In genomic region chr17:28379814-28380571, GRCh38 we compare ENCODE assay signal across 1 cellular context.
TF ChIP-seq lines count a peak whose summit lies in the region.

No MANE protein-coding gene starts in this region.

TF ChIP-seq in HEK293, 187 proteins besides CTCF, POLR2A, EP300 and RAD21 (continued from another document):
- TF ChIP-seq PRDM10 (tag by site-specific recombination; IDR thresholded peaks at IDR 0.05) (peak; percentile 54), ZNF629 (tag by site-specific recombination; IDR thresholded peaks at IDR 0.05) (peak; percentile 43), ZNF223 (tag by site-specific recombination; IDR thresholded peaks at IDR 0.05) (no peak), SCRT2 (tag by site-specific recombination; IDR thresholded peaks at IDR 0.05) (peak; percentile 50; the same call in 1 of the 2 replicates), ZBTB6 (tag by site-specific recombination; IDR thresholded peaks at IDR 0.05) (no peak), ZNF518A (tag by site-specific recombination; conservative IDR thresholded peaks at IDR 0.05; ENCODE audit: low read depth) (no peak), KLF8 (tag by site-specific recombination; IDR thresholded peaks at IDR 0.05) (0 out of 2 replicates have a peak, but pooled peaks have one; percentile 43)
TF ChIP-seq in HEK293: peak in this region for 13.
